8 cellular contexts compared by ENCODE assay signal in the genomic region with DNA sequence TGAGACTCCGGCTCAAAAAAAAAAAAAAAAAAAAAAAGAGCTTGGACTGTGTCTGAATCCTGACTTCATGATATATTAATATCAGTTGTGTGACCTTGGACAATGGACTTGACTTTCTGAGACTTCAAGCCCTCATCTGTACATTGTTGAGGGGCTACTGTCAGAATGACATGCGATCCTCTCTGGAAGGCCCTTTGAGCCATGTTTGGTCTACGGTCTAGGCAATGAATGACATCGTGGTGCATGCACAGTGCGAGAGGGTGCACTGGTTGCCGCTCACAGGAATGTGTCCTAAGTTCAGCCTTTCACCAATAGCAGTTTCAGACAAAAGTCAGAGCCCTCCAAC.
"Had no signal": no experiment of that assay in that cellular context is flagged by ENCODE, and none has a peak within 500 bp of the region (broad histone marks: within the 10 kb centered on the region; RNA-seq: fewer than 3 reads in every experiment).

No MANE protein-coding gene starts in this region.

- H3K4me3 ChIP-seq: K562 had no signal

- FAIRE-seq: HTR-8/SVneo, K562 had no signal

- H3K9ac ChIP-seq: KMS-11 had no signal

- H3K4me3 Mint-ChIP-seq: IgD-negative memory B cell had no signal

- DNase-seq: IMR-90, KBM-7, KG1 had no signal

- H3K4me2 ChIP-seq: KMS-11 had no signal

- H3K9me3 Mint-ChIP-seq: IgD-negative memory B cell had no signal

- H3K27ac ChIP-seq: HL-60, KMS-11 had no signal

- H3K4me1 Mint-ChIP-seq: IgD-negative memory B cell had no signal
